Comparison of ENCODE assay signal across 8 cellular contexts in genomic region chr14:72904840-72905561, GRCh38. TPM values are rescaled to one million over a fixed set of nuclear protein-coding genes. Genes with fewer than 3 reads are reported as not detected.
DNase-seq lines count a peak whose midpoint lies in the region; ATAC-seq and TF ChIP-seq lines count a peak whose summit lies in the region.

No MANE protein-coding gene starts in this region.

- in situ Hi-C loops in KBM-7 (cut with MboI; ENCODE audit: low pct_unique_long_range_greater_than_20kb, low sequenced_read_pairs) = no loop called here

- DNase-seq in DMS153 treated with DMSO at 0.1 percent for 48 hours (lab: John Stamatoyannopoulos, UW; ENCODE audit: unreplicated experiment) (peak; percentile 20), KBM-7 (peak; percentile 81), SHP77 (lab: John Stamatoyannopoulos, UW) (peak; percentile 34 to 41), foreskin melanocyte (peak; percentile 45), ovary (peak; percentile 66 to 82 (median 68))
- peak; percentile 86 for DNase-seq in activated effector memory CD4-positive, alpha-beta T cell treated with anti-CD3 and anti-CD28 coated beads, Interleukin-2, amount 50 U/mL, for 16 hours

- no peak for TF ChIP-seq EP300 in ovary (IDR thresholded peaks at IDR 0.05)

- H3K27me3 ChIP-seq in ovary = no peaks in the 10 kb centered on the region

- H3K9me3 ChIP-seq in ovary = no peaks in the 10 kb centered on the region

- H3K27ac ChIP-seq in ovary = no peak overlapping the region

- 28 to 30% (median 29%) methylated on average over 5 of the region's 5 CpGs for WGBS in ovary, 3 donors

- no peak for ATAC-seq in GM21360 (IDR thresholded peaks at IDR 0.05; ENCODE audit: unreplicated experiment)
- ATAC-seq in GM21526 (IDR thresholded peaks at IDR 0.05; ENCODE audit: low FRiP score, unreplicated experiment) = no peak

- TF ChIP-seq CTCF in ovary (IDR thresholded peaks at IDR 0.05) = peak; percentile 60 to 96 (median 95)

- peak; percentile 23 for TF ChIP-seq POLR2A in ovary (IDR thresholded peaks at IDR 0.05)

- intact Hi-C loops in ovary (cut with DNase I) = loop anchor here (2.0 to 5.0 kb wide), 3 partner anchors 37 to 390 kb away; no protein-coding TSS in a partner anchor

- no peak overlapping the region for H3K4me3 ChIP-seq in ovary

- no peaks in the 10 kb centered on the region for H3K36me3 ChIP-seq in ovary

- peaks cover 11% of the 10 kb centered on the region for H3K4me1 ChIP-seq in ovary (ENCODE audit: insufficient read depth)

RNA-seq across cellular contexts. Expression of gene DPF3, which starts 11.1 kb away (rescaled TPM):
- 10 to 100 TPM in 6 of 7 donors, 1 to 10 TPM in 1; 8.0 to 34.4 (median 23.0) TPM for total RNA-seq in ovary
- 1 to 10 TPM; 6.3 to 8.9 TPM for polyA plus RNA-seq in ovary

RNA-seq across cellular contexts. Expression of gene DCAF4, which starts 21.3 kb away (rescaled TPM):
- 10 to 100 TPM; 13.9 to 31.1 (median 21.8) TPM for total RNA-seq in ovary
- polyA plus RNA-seq in ovary = 10 to 100 TPM; 12.2 to 19.7 TPM

Comparison
In these comparisons a context has a peak if more than half of its experiments do, and no peak if none do; other contexts are left out.
1. DNase-seq: peak in every context shown above with its lines; median percentile 86 in activated effector memory CD4-positive, alpha-beta T cell treated with anti-CD3 and anti-CD28 coated beads, Interleukin-2, amount 50 U/mL, for 16 hours; 81 in KBM-7; 68 in ovary; 45 in foreskin melanocyte; 38 in SHP77; 20 in DMS153 treated with DMSO at 0.1 percent for 48 hours.